In genomic region chr6:105646391-105646867, GRCh38 we compare ENCODE assay signal across 8 cellular contexts.
DNase-seq lines count a peak whose midpoint lies in the region; ATAC-seq and TF ChIP-seq lines count a peak whose summit lies in the region.

No MANE protein-coding gene starts in this region.

- no peaks in the 10 kb centered on the region for H3K27me3 ChIP-seq in ovary
- 0 out of 2 replicates have a peak, but pooled peaks cover 4% of the 10 kb centered on the region for H3K27me3 ChIP-seq in SJCRH30

- peaks cover 81% of the 10 kb centered on the region for H3K4me1 Mint-ChIP-seq in activated T-helper 2 cell treated with anti-CD3 and anti-CD28 coated beads, Interferon-gamma antibody, Interleukin-2, Interleukin-4, amounts not matched to agents 10 μg/mL and 5 μg/mL and 100 μg/mL, durations not matched to agents 14 hours and 24 hours and 36 hours (ENCODE audit: low read depth)
- H3K4me1 Mint-ChIP-seq in stimulated activated effector memory CD8-positive, alpha-beta T cell treated with anti-CD3 and anti-CD28 coated beads, Interleukin-12 subunit alpha, Interleukin-12 subunit beta, amount 100 ng/mL, for 72 hours: peaks cover 72% of the 10 kb centered on the region

- TF ChIP-seq CTCF in ovary (IDR thresholded peaks at IDR 0.05): no peak

- 82 to 91% (median 84%) methylated on average over 5 of the region's 5 CpGs for WGBS in ovary, 3 donors

- H3K27ac Mint-ChIP-seq in activated T-helper 2 cell treated with anti-CD3 and anti-CD28 coated beads, Interferon-gamma antibody, Interleukin-2, Interleukin-4, amounts not matched to agents 10 μg/mL and 5 μg/mL and 100 μg/mL, durations not matched to agents 14 hours and 24 hours and 36 hours: peak overlapping the region; percentile 84
- peak overlapping the region; percentile 95 for H3K27ac Mint-ChIP-seq in stimulated activated effector memory CD8-positive, alpha-beta T cell treated with anti-CD3 and anti-CD28 coated beads, Interleukin-12 subunit alpha, Interleukin-12 subunit beta, amount 100 ng/mL, for 72 hours

- ATAC-seq in GM19328 (IDR thresholded peaks at IDR 0.05; ENCODE audit: unreplicated experiment) (peak; percentile 93), HG03280 (IDR thresholded peaks at IDR 0.05; ENCODE audit: unreplicated experiment) (peak; percentile 82)
- peak; percentile 93 for ATAC-seq in stimulated activated effector memory CD8-positive, alpha-beta T cell treated with anti-CD3 and anti-CD28 coated beads, Interleukin-12 subunit alpha, Interleukin-12 subunit beta, amount 100 ng/mL, for 72 hours

- H3K27me3 Mint-ChIP-seq in activated T-helper 2 cell treated with anti-CD3 and anti-CD28 coated beads, Interferon-gamma antibody, Interleukin-2, Interleukin-4, amounts not matched to agents 10 μg/mL and 5 μg/mL and 100 μg/mL, durations not matched to agents 14 hours and 24 hours and 36 hours (ENCODE audit: low read depth): no peaks in the 10 kb centered on the region

- TF ChIP-seq POLR2A in ovary (IDR thresholded peaks at IDR 0.05): no peak

- peak overlapping the region; percentile 22 for H3K4me3 Mint-ChIP-seq in activated T-helper 2 cell treated with anti-CD3 and anti-CD28 coated beads, Interferon-gamma antibody, Interleukin-2, Interleukin-4, amounts not matched to agents 10 μg/mL and 5 μg/mL and 100 μg/mL, durations not matched to agents 14 hours and 24 hours and 36 hours (ENCODE audit: low read depth)
- peak overlapping the region; percentile 63 for H3K4me3 Mint-ChIP-seq in stimulated activated effector memory CD8-positive, alpha-beta T cell treated with anti-CD3 and anti-CD28 coated beads, Interleukin-12 subunit alpha, Interleukin-12 subunit beta, amount 100 ng/mL, for 72 hours

- H3K9me3 Mint-ChIP-seq in activated T-helper 2 cell treated with anti-CD3 and anti-CD28 coated beads, Interferon-gamma antibody, Interleukin-2, Interleukin-4, amounts not matched to agents 10 μg/mL and 5 μg/mL and 100 μg/mL, durations not matched to agents 14 hours and 24 hours and 36 hours: peaks cover 13% of the 10 kb centered on the region
- H3K9me3 Mint-ChIP-seq in stimulated activated effector memory CD8-positive, alpha-beta T cell treated with anti-CD3 and anti-CD28 coated beads, Interleukin-12 subunit alpha, Interleukin-12 subunit beta, amount 100 ng/mL, for 72 hours: no peaks in the 10 kb centered on the region

- H3K36me3 Mint-ChIP-seq in activated T-helper 2 cell treated with anti-CD3 and anti-CD28 coated beads, Interferon-gamma antibody, Interleukin-2, Interleukin-4, amounts not matched to agents 10 μg/mL and 5 μg/mL and 100 μg/mL, durations not matched to agents 14 hours and 24 hours and 36 hours (ENCODE audit: low read depth): peaks cover 20% of the 10 kb centered on the region
- H3K36me3 Mint-ChIP-seq in stimulated activated effector memory CD8-positive, alpha-beta T cell treated with anti-CD3 and anti-CD28 coated beads, Interleukin-12 subunit alpha, Interleukin-12 subunit beta, amount 100 ng/mL, for 72 hours: peaks cover 37% of the 10 kb centered on the region

- no peak overlapping the region for H3K27ac ChIP-seq in ovary
- no peak overlapping the region for H3K27ac ChIP-seq in SJCRH30

- intact Hi-C loops in activated T-helper 2 cell treated with anti-CD3 and anti-CD28 coated beads, Interferon-gamma antibody, Interleukin-2, Interleukin-4, amounts not matched to agents 10 μg/mL and 5 μg/mL and 100 μg/mL, durations not matched to agents 14 hours and 24 hours and 36 hours (cut with micrococcal nuclease): loop anchor here (1.0 to 10.0 kb wide), 18 partner anchors 20 to 874 kb away; partner anchors contain the start of gene PREP
- intact Hi-C loops in ovary (cut with DNase I): no loop called here

- TF ChIP-seq EP300 in ovary (IDR thresholded peaks at IDR 0.05): no peak

- H3K4me3 ChIP-seq in ovary: no peak overlapping the region
- no peak overlapping the region for H3K4me3 ChIP-seq in SJCRH30

- no peaks in the 10 kb centered on the region for H3K4me1 ChIP-seq in ovary (ENCODE audit: insufficient read depth)
- H3K4me1 ChIP-seq in SJCRH30: no peaks in the 10 kb centered on the region

- no peaks in the 10 kb centered on the region for H3K36me3 ChIP-seq in ovary
- no peaks in the 10 kb centered on the region for H3K36me3 ChIP-seq in SJCRH30

- peak; percentile 68 for DNase-seq in DMS53 (lab: John Stamatoyannopoulos, UW)
- peak; percentile 66 for DNase-seq in activated T-helper 2 cell treated with anti-CD3 and anti-CD28 coated beads, Interferon-gamma antibody, Interleukin-2, Interleukin-4, amounts not matched to agents 10 μg/mL and 5 μg/mL and 100 μg/mL, durations not matched to agents 14 hours and 24 hours and 36 hours (ENCODE audit: low spot score)
- peak; percentile 41 to 84 for DNase-seq in stimulated activated effector memory CD8-positive, alpha-beta T cell treated with anti-CD3 and anti-CD28 coated beads, Interleukin-12 subunit alpha, Interleukin-12 subunit beta, amount 100 ng/mL, for 72 hours (ENCODE audit: low spot score in 2 of 2)
- DNase-seq in GF-D8 (lab: John Stamatoyannopoulos, UW): no peak
- no peak for DNase-seq in ovary
- DNase-seq in SJCRH30: no peak

- H3K9me3 ChIP-seq in ovary (no peaks in the 10 kb centered on the region), SJCRH30 (replicated peaks) (no peaks in the 10 kb centered on the region)

Comparison
In these comparisons a context has a peak if more than half of its experiments do, and no peak if none do; other contexts are left out.
1. DNase-seq: peak in DMS53 (single experiment), activated T-helper 2 cell treated with anti-CD3 and anti-CD28 coated beads, Interferon-gamma antibody, Interleukin-2, Interleukin-4, amounts not matched to agents 10 μg/mL and 5 μg/mL and 100 μg/mL, durations not matched to agents 14 hours and 24 hours and 36 hours (single experiment) and stimulated activated effector memory CD8-positive, alpha-beta T cell treated with anti-CD3 and anti-CD28 coated beads, Interleukin-12 subunit alpha, Interleukin-12 subunit beta, amount 100 ng/mL, for 72 hours (2 of 2); none in GF-D8 (single experiment), ovary (0 of 5) and SJCRH30 (0 of 2).
2. Peak in every context shown above with its lines, with median percentiles within 50 percentile points of each other: ATAC-seq.